ENCODE assay signal across 1 cellular context in the genomic region with DNA sequence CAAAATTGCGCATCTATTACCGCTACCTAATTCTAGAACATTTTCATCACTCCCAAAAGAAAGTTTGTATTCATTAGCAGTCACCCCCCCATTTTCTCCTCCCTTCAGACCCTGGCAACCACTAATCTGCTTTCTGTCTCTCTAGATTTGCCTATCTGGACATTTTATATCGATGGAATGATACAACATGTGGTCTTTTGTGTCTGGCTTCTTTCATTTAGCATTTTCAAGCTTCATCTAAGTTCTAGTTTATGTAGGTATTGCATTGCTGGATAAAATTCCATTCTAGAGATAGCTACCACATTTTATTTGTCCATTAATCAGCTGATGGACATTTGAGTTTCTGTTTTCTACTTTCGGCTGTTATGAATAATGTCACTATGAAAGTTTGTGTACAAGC.
TF ChIP-seq lines count a peak whose summit lies in the region.

No MANE protein-coding gene starts in this region.

TF ChIP-seq in A549, 52 proteins besides CTCF, POLR2A, EP300 and RAD21 (continued from another document):
- TF ChIP-seq, protein P1, sequence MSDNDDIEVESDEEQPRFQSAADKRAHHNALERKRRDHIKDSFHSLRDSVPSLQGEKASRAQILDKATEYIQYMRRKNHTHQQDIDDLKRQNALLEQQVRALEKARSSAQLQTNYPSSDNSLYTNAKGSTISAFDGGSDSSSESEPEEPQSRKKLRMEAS (IDR thresholded peaks at IDR 0.05) = no peak
- TF ChIP-seq, protein P2, sequence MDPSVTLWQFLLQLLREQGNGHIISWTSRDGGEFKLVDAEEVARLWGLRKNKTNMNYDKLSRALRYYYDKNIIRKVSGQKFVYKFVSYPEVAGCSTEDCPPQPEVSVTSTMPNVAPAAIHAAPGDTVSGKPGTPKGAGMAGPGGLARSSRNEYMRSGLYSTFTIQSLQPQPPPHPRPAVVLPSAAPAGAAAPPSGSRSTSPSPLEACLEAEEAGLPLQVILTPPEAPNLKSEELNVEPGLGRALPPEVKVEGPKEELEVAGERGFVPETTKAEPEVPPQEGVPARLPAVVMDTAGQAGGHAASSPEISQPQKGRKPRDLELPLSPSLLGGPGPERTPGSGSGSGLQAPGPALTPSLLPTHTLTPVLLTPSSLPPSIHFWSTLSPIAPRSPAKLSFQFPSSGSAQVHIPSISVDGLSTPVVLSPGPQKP (IDR thresholded peaks at IDR 0.05; ENCODE audit: low read depth, low read length) = no peak
- TF ChIP-seq SREBF2 (IDR thresholded peaks at IDR 0.05) = no peak
